ENCODE assay signal across 8 cellular contexts in the genomic region with DNA sequence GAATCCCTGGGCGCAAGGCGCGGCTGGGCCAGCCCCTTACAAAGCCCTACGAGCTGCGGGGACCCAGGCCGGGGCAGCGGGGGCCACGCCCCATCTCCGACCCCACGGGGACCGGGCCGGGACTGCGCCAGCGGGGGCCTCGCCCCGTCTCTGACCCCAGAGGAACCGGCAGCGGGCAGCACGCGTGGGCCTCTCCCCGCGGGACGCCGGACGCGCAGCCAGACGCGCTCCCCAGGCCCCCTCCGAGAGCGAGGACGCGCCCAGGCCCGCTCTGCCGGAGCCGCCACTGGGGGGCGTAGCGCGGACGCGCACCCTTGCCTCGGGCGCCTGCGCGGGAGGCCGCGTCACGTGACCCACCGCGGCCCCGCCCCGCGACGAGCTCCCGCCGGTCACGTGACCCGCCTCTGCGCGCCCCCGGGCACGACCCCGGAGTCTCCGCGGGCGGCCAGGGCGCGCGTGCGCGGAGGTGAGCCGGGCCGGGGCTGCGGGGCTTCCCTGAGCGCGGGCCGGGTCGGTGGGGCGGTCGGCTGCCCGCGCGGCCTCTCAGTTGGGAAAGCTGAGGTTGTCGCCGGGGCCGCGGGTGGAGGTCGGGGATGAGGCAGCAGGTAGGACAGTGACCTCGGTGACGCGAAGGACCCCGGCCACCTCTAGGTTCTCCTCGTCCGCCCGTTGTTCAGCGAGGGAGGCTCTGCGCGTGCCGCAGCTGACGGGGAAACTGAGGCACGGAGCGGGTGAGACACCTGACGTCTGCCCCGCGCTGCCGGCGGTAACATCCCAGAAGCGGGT. TPM values are rescaled to one million over a fixed set of nuclear protein-coding genes. Genes with fewer than 3 reads are reported as not detected.
DNase-seq lines count a peak whose midpoint lies in the region; ATAC-seq and TF ChIP-seq lines count a peak whose summit lies in the region.

GAA (plus strand) TSS at position 422 of the 786 bp plus-strand sequence. CDS start 3,006 bp downstream, outside the sequence.

- peak within 1 kb of the TSS; percentile 84 for H3K4me3 ChIP-seq in HAP-1
- peak within 1 kb of the TSS; percentile 78 for H3K4me3 ChIP-seq in NB4 (ENCODE audit: low read depth, low read length)

- peaks cover 34% of the 10 kb centered on the region for H3K4me1 Mint-ChIP-seq in activated naive CD8-positive, alpha-beta T cell treated with anti-CD3 and anti-CD28 coated beads, Interleukin-2, amount 50 U/mL, for 24 hours
- H3K4me1 Mint-ChIP-seq in type B pancreatic cell (ENCODE audit: unreplicated experiment) = peaks cover 31% of the 10 kb centered on the region

- TF ChIP-seq POLR2A in NB4 (IDR thresholded peaks at IDR 0.05; ENCODE audit: extremely low read depth, insufficient read length) = peak; percentile 50

- TF ChIP-seq CTCF in NB4 (IDR thresholded peaks at IDR 0.05; ENCODE audit: low read depth, low read length) = peak; percentile 45
- TF ChIP-seq CTCF in type B pancreatic cell (conservative IDR thresholded peaks at IDR 0.05) = peak; percentile 94

- H3K27ac Mint-ChIP-seq in activated naive CD8-positive, alpha-beta T cell treated with anti-CD3 and anti-CD28 coated beads, Interleukin-2, amount 50 U/mL, for 24 hours = peak within 1 kb of the TSS; percentile 84
- H3K27ac Mint-ChIP-seq in type B pancreatic cell = peak within 1 kb of the TSS; percentile 84

- no peaks in the 10 kb centered on the region for H3K9me3 Mint-ChIP-seq in activated naive CD8-positive, alpha-beta T cell treated with anti-CD3 and anti-CD28 coated beads, Interleukin-2, amount 50 U/mL, for 24 hours
- no peaks in the 10 kb centered on the region for H3K9me3 Mint-ChIP-seq in type B pancreatic cell

- peaks cover 8% of the 10 kb centered on the region for H3K4me1 ChIP-seq in HAP-1

- H3K4me3 Mint-ChIP-seq in activated naive CD8-positive, alpha-beta T cell treated with anti-CD3 and anti-CD28 coated beads, Interleukin-2, amount 50 U/mL, for 24 hours = peak within 1 kb of the TSS; percentile 87
- H3K4me3 Mint-ChIP-seq in type B pancreatic cell = peak within 1 kb of the TSS; percentile 95

- in situ Hi-C loops in HAP-1 (cut with MboI; ENCODE audit: low sequenced_read_pairs) = no loop called here

- H3K27me3 ChIP-seq in HAP-1 (ENCODE audit: low read depth) = no peaks in the 10 kb centered on the region

- H3K36me3 ChIP-seq in HAP-1 (replicated peaks) = no peaks in the 10 kb centered on the region; the same call in 1 of the 2 replicates

- no peaks in the 10 kb centered on the region for H3K9me3 ChIP-seq in HAP-1

- ATAC-seq in activated naive CD8-positive, alpha-beta T cell treated with anti-CD3 and anti-CD28 coated beads, Interleukin-2, amount 50 U/mL, for 24 hours = peak; percentile 83

- H3K27me3 Mint-ChIP-seq in activated naive CD8-positive, alpha-beta T cell treated with anti-CD3 and anti-CD28 coated beads, Interleukin-2, amount 50 U/mL, for 24 hours = no peaks in the 10 kb centered on the region
- H3K27me3 Mint-ChIP-seq in type B pancreatic cell = no peaks in the 10 kb centered on the region

- DNase-seq in GF-D8 (lab: John Stamatoyannopoulos, UW) (peak; percentile 24), HAP-1 (ENCODE audit: low spot score in 2 of 2) (peak; percentile 72 to 90), NB4 (ENCODE audit: low read depth) (peak; percentile 83), T follicular helper cell (ENCODE audit: low read depth) (peak; percentile 83), cardiac septum (ENCODE audit: low spot score) (peak; percentile 94), posterior cingulate gyrus (peak; percentile 68 to 97 (median 77)), type B pancreatic cell (ENCODE audit: extremely low spot score, unreplicated experiment) (peak; percentile 96)
- peak; percentile 91 for DNase-seq in activated naive CD8-positive, alpha-beta T cell treated with anti-CD3 and anti-CD28 coated beads, Interleukin-2, amount 50 U/mL, for 24 hours

- H3K36me3 Mint-ChIP-seq in activated naive CD8-positive, alpha-beta T cell treated with anti-CD3 and anti-CD28 coated beads, Interleukin-2, amount 50 U/mL, for 24 hours (ENCODE audit: low read depth) = no peaks in the 10 kb centered on the region
- no peaks in the 10 kb centered on the region for H3K36me3 Mint-ChIP-seq in type B pancreatic cell

- intact Hi-C loops in cardiac septum (cut with DNase I) = loop anchor here (2.0 to 5.0 kb wide), 2 partner anchors 45 to 161 kb away; partner anchors contain the start of genes EIF4A3 and RNF213
- intact Hi-C loops in posterior cingulate gyrus (cut with DNase I) = loop anchor here (5.0 to 10.0 kb wide), 2 partner anchors 46 to 163 kb away; partner anchors contain the start of genes EIF4A3 and RNF213

RNA-seq across cellular contexts. Expression of gene GAA, which starts in this region (rescaled TPM):
- total RNA-seq in cardiac septum (47.0 TPM), type B pancreatic cell (ENCODE audit: low replicate concordance) (37.7 and 40.7 TPM in 2 replicates)

Comparison
In these comparisons a context has a peak if more than half of its experiments do, and no peak if none do; other contexts are left out.
1. Peak in every context shown above with its lines: DNase-seq, ATAC-seq and H3K4me3 ChIP-seq.
2. DNase-seq: peak in every context shown above with its lines; median percentile 96 in type B pancreatic cell; 94 in cardiac septum; 91 in activated naive CD8-positive, alpha-beta T cell treated with anti-CD3 and anti-CD28 coated beads, Interleukin-2, amount 50 U/mL, for 24 hours; 83 in NB4; 83 in T follicular helper cell; 81 in HAP-1; 77 in posterior cingulate gyrus; 24 in GF-D8.